ENCODE assay signal across 11 cellular contexts in genomic region chr3:188006726-188007393, GRCh38.
DNase-seq lines count a peak whose midpoint lies in the region; ATAC-seq, FAIRE-seq and TF ChIP-seq lines count a peak whose summit lies in the region.
"Had no signal": no experiment of that assay in that cellular context is flagged by ENCODE, and none has a peak within 500 bp of the region (broad histone marks: within the 10 kb centered on the region; RNA-seq: fewer than 3 reads in every experiment).

No MANE protein-coding gene starts in this region.

- H3K4me3 Mint-ChIP-seq in endodermal cell, result no peak overlapping the region
- H3K4me3 Mint-ChIP-seq: activated naive CD4-positive, alpha-beta T cell treated with anti-CD3 and anti-CD28 coated beads, Interleukin-2, amount 50 U/mL, for 24 hours had no signal

- H3K4me1 Mint-ChIP-seq in endodermal cell, result peaks cover 23% of the 10 kb centered on the region

- H3K27ac ChIP-seq in A549 (peak overlapping the region in 1 of 2 experiments; percentile 63; a peak in 3 of 6 replicates), ascending aorta (peak overlapping the region; percentile 60 to 75), layer of hippocampus (ENCODE audit: low read depth, low read length) (peak overlapping the region; percentile 2), endodermal cell (ENCODE audit: low read depth, low read length) (no peak overlapping the region), foreskin keratinocyte (no peak overlapping the region)

- ATAC-seq in A549, result no peak
- no peak for ATAC-seq in foreskin keratinocyte
- no peak for ATAC-seq in GM18520 (IDR thresholded peaks at IDR 0.05; ENCODE audit: unreplicated experiment)
- ATAC-seq: sciatic nerve had no signal

- H3K4me1 ChIP-seq in A549 (peaks cover 33% of the 10 kb centered on the region), ascending aorta (no peaks in the 10 kb centered on the region), endodermal cell (ENCODE audit: control insufficient read depth, insufficient read depth, low read length) (peaks cover 7% of the 10 kb centered on the region), foreskin keratinocyte (no peaks in the 10 kb centered on the region)

- no peak for FAIRE-seq in A549 (lab: Jason Lieb, UNC)

- 87% methylated on average over 17 of the region's 17 CpGs for WGBS in A549 (ENCODE audit: missing lambda C conversion rate)
- 95 to 99% methylated on average over 11 to 17 of the region's 17 CpGs for WGBS in endodermal cell (ENCODE audit: insufficient coverage in 1 of 2, insufficient read length in 1 of 2), 2 experiments

- no peak for TF ChIP-seq CTCF in A549 (IDR thresholded peaks at IDR 0.05)
- no peak for TF ChIP-seq CTCF in ascending aorta (IDR thresholded peaks at IDR 0.05)
- no peak for TF ChIP-seq CTCF in endodermal cell (conservative IDR thresholded peaks at IDR 0.05)
- TF ChIP-seq CTCF in foreskin keratinocyte (conservative IDR thresholded peaks at IDR 0.05), result no peak
- TF ChIP-seq CTCF in GM20000 (IDR thresholded peaks at IDR 0.05; ENCODE audit: extremely low read depth, missing control alignments), result no peak

- in situ Hi-C loops in KBM-7 (cut with MboI; ENCODE audit: low pct_unique_long_range_greater_than_20kb, low sequenced_read_pairs), result no loop called here

- DNase-seq in A549 (ENCODE audit: low read depth in 1 of 2, low spot score in 1 of 2), result peak in 1 of 2 experiments; percentile 30
- DNase-seq in KBM-7, result peak; percentile 34
- peak; percentile 65 to 88 for DNase-seq in ascending aorta (ENCODE audit: low spot score in 2 of 2)
- no peak for DNase-seq in endodermal cell
- no peak for DNase-seq in foreskin keratinocyte
- DNase-seq in GM20000 (ENCODE audit: low spot score), result no peak
- DNase-seq: CD4-positive, CD25-positive, alpha-beta regulatory T cell had no signal

- POLR2A ChIA-PET in A549 (lab: Yijun Ruan, JAX), result no interaction called here

- H3K27me3 Mint-ChIP-seq in endodermal cell (ENCODE audit: insufficient read depth), result peaks cover 3% of the 10 kb centered on the region
- H3K27me3 Mint-ChIP-seq: activated naive CD4-positive, alpha-beta T cell treated with anti-CD3 and anti-CD28 coated beads, Interleukin-2, amount 50 U/mL, for 24 hours had no signal

- intact Hi-C loops in ascending aorta (cut with DNase I), result no loop called here

- no peak overlapping the region for H3K27ac Mint-ChIP-seq in endodermal cell
- H3K27ac Mint-ChIP-seq: activated naive CD4-positive, alpha-beta T cell treated with anti-CD3 and anti-CD28 coated beads, Interleukin-2, amount 50 U/mL, for 24 hours had no signal

- H3K9me3 Mint-ChIP-seq in endodermal cell, result peaks cover 18% of the 10 kb centered on the region
- H3K9me3 Mint-ChIP-seq: activated naive CD4-positive, alpha-beta T cell treated with anti-CD3 and anti-CD28 coated beads, Interleukin-2, amount 50 U/mL, for 24 hours had no signal

- no peak for TF ChIP-seq RAD21 in A549 (conservative IDR thresholded peaks at IDR 0.05 in 1 of 2, IDR thresholded peaks at IDR 0.05 in 1 of 2)

- TF ChIP-seq EP300 in A549 (IDR thresholded peaks at IDR 0.05), result no peak

- no peak overlapping the region for H3K9ac ChIP-seq in endodermal cell (ENCODE audit: extremely low read depth, low read length, poor library complexity, severe bottlenecking)

- no peak for TF ChIP-seq POLR2A in A549 (IDR thresholded peaks at IDR 0.05; ENCODE audit: low read length)

- no peaks in the 10 kb centered on the region for H3K36me3 Mint-ChIP-seq in endodermal cell (ENCODE audit: low read depth)
- H3K36me3 Mint-ChIP-seq: activated naive CD4-positive, alpha-beta T cell treated with anti-CD3 and anti-CD28 coated beads, Interleukin-2, amount 50 U/mL, for 24 hours; CD4-positive, CD25-positive, alpha-beta regulatory T cell had no signal

- no peak overlapping the region for H3K4me3 ChIP-seq in A549
- H3K4me3 ChIP-seq in ascending aorta, result no peak overlapping the region
- no peak overlapping the region for H3K4me3 ChIP-seq in endodermal cell (ENCODE audit: low read length)

- H3K4me2 ChIP-seq in A549, result no peak overlapping the region

- H3K9me3 ChIP-seq in A549, result peaks cover 3% of the 10 kb centered on the region; the same call in 1 of the 3 replicates
- peaks cover 0 to 5% of the 10 kb centered on the region in 2 donors for H3K9me3 ChIP-seq in ascending aorta
- H3K9me3 ChIP-seq in endodermal cell (ENCODE audit: control insufficient read depth, low read length), result peaks cover 10% of the 10 kb centered on the region

- H3K27me3 ChIP-seq in ascending aorta, result no peaks in the 10 kb centered on the region
- H3K27me3 ChIP-seq in layer of hippocampus (ENCODE audit: control insufficient read depth, insufficient read depth, low read length), result no peaks in the 10 kb centered on the region
- H3K27me3 ChIP-seq in endodermal cell (ENCODE audit: control insufficient read depth, insufficient read depth, low read length, poor library complexity, severe bottlenecking), result no peaks in the 10 kb centered on the region
- no peaks in the 10 kb centered on the region for H3K27me3 ChIP-seq in foreskin keratinocyte

- CTCF ChIA-PET in A549 (lab: Yijun Ruan, JAX), result no interaction called here

- H3K36me3 ChIP-seq in ascending aorta, result no peaks in the 10 kb centered on the region
- H3K36me3 ChIP-seq in endodermal cell (ENCODE audit: control insufficient read depth, insufficient read depth, low read length), result no peaks in the 10 kb centered on the region

TF ChIP-seq in A549, 52 proteins besides CTCF, POLR2A, EP300 and RAD21:
- peak; percentile 39 for TF ChIP-seq MAFK (IDR thresholded peaks at IDR 0.05; ENCODE audit: partially characterized antibody)
- TF ChIP-seq JUNB (IDR thresholded peaks at IDR 0.05), result no peak

Comparison
In these comparisons a context has a peak if more than half of its experiments do, and no peak if none do; other contexts are left out.
1. DNase-seq: peak in KBM-7 (single experiment) and ascending aorta (2 of 2); none in endodermal cell (single experiment), foreskin keratinocyte (0 of 2) and GM20000 (single experiment).
2. H3K27ac ChIP-seq: peak in ascending aorta (2 of 2) and layer of hippocampus (single experiment); none in endodermal cell (single experiment) and foreskin keratinocyte (single experiment).